19 cellular contexts compared by ENCODE assay signal in genomic region chr13:113825851-113826250, GRCh38. TPM values are rescaled to one million over a fixed set of nuclear protein-coding genes. Genes with fewer than 3 reads are reported as not detected.
DNase-seq lines count a peak whose midpoint lies in the region; ATAC-seq and TF ChIP-seq lines count a peak whose summit lies in the region.
"Had no signal": no experiment of that assay in that cellular context is flagged by ENCODE, and none has a peak within 500 bp of the region (broad histone marks: within the 10 kb centered on the region; RNA-seq: fewer than 3 reads in every experiment).

No MANE protein-coding gene starts in this region.

- no peak overlapping the region for H3K18ac ChIP-seq in IMR-90 (ENCODE audit: low read depth, low read length)

- DNase-seq in AG04450 (ENCODE audit: low read depth, low spot score), result no peak
- no peak for DNase-seq in IMR-90
- DNase-seq in endothelial cell (ENCODE audit: low spot score), result no peak
- DNase-seq in neural progenitor cell (ENCODE audit: low spot score), result no peak
- DNase-seq in UCSD-AML1 (lab: John Stamatoyannopoulos, UW; ENCODE audit: unreplicated experiment), result no peak
- DNase-seq in hepatocyte (ENCODE audit: low spot score), result no peak
- DNase-seq: Calu3; CD8-positive, alpha-beta T cell; GF-D8; KG1; NCI-H1417; NCI-H187 treated with DMSO at 0.1 percent for 48 hours; NCI-H226; NCI-H524; NCI-H82; OCI-M1 had no signal

- H4K91ac ChIP-seq in IMR-90 (ENCODE audit: insufficient read depth, low read depth, low read length), result no peak overlapping the region

- intact Hi-C loops in IMR-90 (cut with micrococcal nuclease), result no loop called here

- H3K27me3 ChIP-seq in AG04450 (ENCODE audit: control insufficient read depth, insufficient read depth, low read length) (no peaks in the 10 kb centered on the region), IMR-90 (ENCODE audit: control insufficient read depth, insufficient read depth, low read length) (no peaks in the 10 kb centered on the region), neural progenitor cell (no peaks in the 10 kb centered on the region), hepatocyte (no peaks in the 10 kb centered on the region)
- H3K27me3 ChIP-seq: BLaER1 treated with 17β-estradiol and CSF1 and Interleukin-3, amounts not matched to agents 10 nM and 100 nM had no signal

- TF ChIP-seq RAD21 in IMR-90 (IDR thresholded peaks at IDR 0.05; ENCODE audit: low read length), result no peak

- no peak for TF ChIP-seq POLR2A in IMR-90 (IDR thresholded peaks at IDR 0.05; ENCODE audit: low read depth, low read length)

- H3K9me3 Mint-ChIP-seq in endothelial cell (ENCODE audit: unreplicated experiment) (no peaks in the 10 kb centered on the region), neural progenitor cell (no peaks in the 10 kb centered on the region)
- H3K9me3 Mint-ChIP-seq: CD8-positive, alpha-beta T cell had no signal

- H3K56ac ChIP-seq in IMR-90 (ENCODE audit: extremely low read depth, insufficient read depth, low read length), result no peak overlapping the region

- no peak overlapping the region for H2AFZ ChIP-seq in IMR-90 (replicated peaks; ENCODE audit: low read length, poor library complexity)
- H2AFZ ChIP-seq in neural progenitor cell (replicated peaks), result no peak overlapping the region
- no peak overlapping the region for H2AFZ ChIP-seq in hepatocyte

- no peaks in the 10 kb centered on the region for H3K9me2 ChIP-seq in hepatocyte (replicated peaks; ENCODE audit: insufficient read depth)

- H4K8ac ChIP-seq in IMR-90 (ENCODE audit: low read depth in 2 of 2, low read length in 2 of 2), result no peak overlapping the region; a peak in 1 of 4 replicates

- TF ChIP-seq CTCF in AG04450 (IDR thresholded peaks at IDR 0.05; ENCODE audit: low read depth, low read length) (no peak), IMR-90 (conservative IDR thresholded peaks at IDR 0.05; ENCODE audit: low read depth, low read length) (no peak), endothelial cell (IDR thresholded peaks at IDR 0.05; ENCODE audit: unreplicated experiment) (no peak), neural progenitor cell (IDR thresholded peaks at IDR 0.05) (no peak), hepatocyte (IDR thresholded peaks at IDR 0.05; ENCODE audit: poor library complexity) (no peak)

- BruUV-seq in IMR-90 (replicated peaks; lab: Mats Ljungman, UMichigan), result no TSS peak

- H3K36me3 Mint-ChIP-seq in endothelial cell (ENCODE audit: low read depth, unreplicated experiment), result peaks cover 16% of the 10 kb centered on the region
- H3K36me3 Mint-ChIP-seq in neural progenitor cell, result peaks cover 12% of the 10 kb centered on the region

- peaks cover 25% of the 10 kb centered on the region for H3K27me3 Mint-ChIP-seq in endothelial cell (ENCODE audit: unreplicated experiment)
- H3K27me3 Mint-ChIP-seq in neural progenitor cell (ENCODE audit: insufficient read depth, low read depth), result peaks cover 2% of the 10 kb centered on the region

- WGBS in IMR-90 (ENCODE audit: extremely low coverage in 2 of 2, insufficient read length in 1 of 2), 2 experiments, result 93% methylated on average over 3 of the region's 16 CpGs; no CpG with 5 or more reads in 1 of the 2 experiments
- WGBS in hepatocyte (ENCODE audit: low lambda C conversion rate, missing lambda C conversion rate), result 87% methylated on average over 16 of the region's 16 CpGs

- H3K9me1 ChIP-seq in IMR-90 (ENCODE audit: insufficient read depth, low read length), result peaks cover 19% of the 10 kb centered on the region; the same call in 1 of the 2 replicates

- H3K9me3 ChIP-seq in AG04450 (ENCODE audit: control insufficient read depth, insufficient read depth, low read length), result no peaks in the 10 kb centered on the region; the same call in 1 of the 2 replicates
- H3K9me3 ChIP-seq in IMR-90 (ENCODE audit: control insufficient read depth, insufficient read depth, low read length), result no peaks in the 10 kb centered on the region
- H3K9me3 ChIP-seq in neural progenitor cell (ENCODE audit: low read depth), result no peaks in the 10 kb centered on the region
- H3K9me3 ChIP-seq in hepatocyte (ENCODE audit: low read depth), result no peaks in the 10 kb centered on the region

- peak overlapping the region; percentile 78 for H2BK5ac ChIP-seq in IMR-90 (ENCODE audit: low read depth, low read length, poor library complexity, severe bottlenecking)

- H3K23ac ChIP-seq in IMR-90 (ENCODE audit: low read depth, low read length), result no peak overlapping the region

- CTCF ChIA-PET in AG04450 (lab: Charles Lee) (no interaction called here), IMR-90 (lab: Yijun Ruan, JAX) (no interaction called here)

- no peak overlapping the region for H2BK15ac ChIP-seq in IMR-90 (ENCODE audit: low read depth, low read length)

- no peak overlapping the region for H3K4ac ChIP-seq in IMR-90 (ENCODE audit: low read depth, low read length)

- POLR2A ChIA-PET in AG04450 (lab: Yijun Ruan, JAX), result interaction anchor here (0.7 kb wide), 1 partner anchor 189 kb away, joined by 4 read pairs; no protein-coding TSS in a partner anchor
- POLR2A ChIA-PET in IMR-90 (lab: Charles Lee; ENCODE audit: unreplicated experiment), result no interaction called here

- no peak overlapping the region for H3K14ac ChIP-seq in IMR-90 (replicated peaks; ENCODE audit: low read depth, low read length)

- H2AK5ac ChIP-seq in IMR-90 (ENCODE audit: low read depth, low read length), result no peak overlapping the region

- H3K79me2 ChIP-seq in neural progenitor cell (ENCODE audit: low read depth) (no peaks in the 10 kb centered on the region), hepatocyte (no peaks in the 10 kb centered on the region)

- H3K4me1 ChIP-seq in IMR-90 (ENCODE audit: control insufficient read depth, insufficient read depth, low read length) (peaks cover 13% of the 10 kb centered on the region), neural progenitor cell (no peaks in the 10 kb centered on the region), hepatocyte (ENCODE audit: insufficient read depth) (peaks cover 9% of the 10 kb centered on the region)

- dilution Hi-C loops in IMR-90 (cut with HindIII; ENCODE audit: low sequenced_read_pairs, unreplicated experiment), result no loop called here

- H3K4me3 Mint-ChIP-seq in endothelial cell (ENCODE audit: unreplicated experiment), result peak overlapping the region; percentile 62
- no peak overlapping the region for H3K4me3 Mint-ChIP-seq in neural progenitor cell
- H3K4me3 Mint-ChIP-seq: CD8-positive, alpha-beta T cell had no signal

- no peak overlapping the region for H2AK9ac ChIP-seq in IMR-90 (replicated peaks; ENCODE audit: low read depth, low read length, poor library complexity)

- H4K20me1 ChIP-seq in IMR-90 (ENCODE audit: insufficient read depth, low read length) (peaks cover 44% of the 10 kb centered on the region), neural progenitor cell (ENCODE audit: low read depth) (no peaks in the 10 kb centered on the region), hepatocyte (ENCODE audit: insufficient read depth, poor library complexity, severe bottlenecking) (no peaks in the 10 kb centered on the region)

- peaks cover 19 to 69% of the 10 kb centered on the region in 2 experiments; a peak in 3 of 4 replicates for H3K79me1 ChIP-seq in IMR-90 (ENCODE audit: low read depth in 1 of 2, low read length in 2 of 2)

- H3F3A ChIP-seq in neural progenitor cell (ENCODE audit: low read depth), result no peaks in the 10 kb centered on the region

- H4K5ac ChIP-seq in IMR-90 (ENCODE audit: low read depth, low read length), result no peak overlapping the region

- H3K4me3 ChIP-seq in AG04450 (ENCODE audit: low read depth, low read length) (no peak overlapping the region), IMR-90 (ENCODE audit: insufficient read depth, low read depth, low read length) (no peak overlapping the region), neural progenitor cell (no peak overlapping the region), hepatocyte (no peak overlapping the region)
- H3K4me3 ChIP-seq: BLaER1 treated with 17β-estradiol and CSF1 and Interleukin-3, amounts not matched to agents 10 nM and 100 nM had no signal

- no peak overlapping the region for H3K9ac ChIP-seq in IMR-90 (ENCODE audit: low read depth, low read length)
- H3K9ac ChIP-seq in neural progenitor cell, result no peak overlapping the region
- H3K9ac ChIP-seq: BLaER1 treated with 17β-estradiol and CSF1 and Interleukin-3, amounts not matched to agents 10 nM and 100 nM had no signal

- peak overlapping the region; percentile 11 for H3K27ac ChIP-seq in AG04450 (ENCODE audit: low read depth, low read length)
- no peak overlapping the region for H3K27ac ChIP-seq in IMR-90 (ENCODE audit: insufficient read depth, low read length)
- no peak overlapping the region for H3K27ac ChIP-seq in neural progenitor cell
- no peak overlapping the region for H3K27ac ChIP-seq in hepatocyte
- H3K27ac ChIP-seq: BLaER1 treated with 17β-estradiol and CSF1 and Interleukin-3, amounts not matched to agents 10 nM and 100 nM had no signal

- ATAC-seq in IMR-90 (ENCODE audit: low read depth) (no peak), GM19463 (IDR thresholded peaks at IDR 0.05; ENCODE audit: unreplicated experiment) (no peak)
- ATAC-seq: CD8-positive, alpha-beta T cell; HepG2 had no signal

- peaks cover 63% of the 10 kb centered on the region for H3K36me3 ChIP-seq in IMR-90 (ENCODE audit: control insufficient read depth, insufficient read depth, low read length)
- no peaks in the 10 kb centered on the region for H3K36me3 ChIP-seq in neural progenitor cell
- H3K36me3 ChIP-seq in hepatocyte (replicated peaks; ENCODE audit: insufficient read depth, low read depth), result no peaks in the 10 kb centered on the region

- H2BK20ac ChIP-seq in IMR-90 (ENCODE audit: low read depth, low read length), result no peak overlapping the region

- H3K27ac Mint-ChIP-seq in endothelial cell (ENCODE audit: unreplicated experiment) (peak overlapping the region; percentile 74), neural progenitor cell (peak overlapping the region; percentile 50)
- H3K27ac Mint-ChIP-seq: CD8-positive, alpha-beta T cell had no signal

- in situ Hi-C loops in IMR-90 (cut with MboI; ENCODE audit: low sequenced_read_pairs), result no loop called here

- H2BK120ac ChIP-seq in IMR-90 (ENCODE audit: low read depth, low read length), result no peak overlapping the region

- no peak overlapping the region for H3K4me2 ChIP-seq in IMR-90 (ENCODE audit: low read depth, low read length)
- H3K4me2 ChIP-seq in neural progenitor cell, result no peak overlapping the region
- H3K4me2 ChIP-seq in hepatocyte, result no peak overlapping the region
- H3K4me2 ChIP-seq: BLaER1 treated with 17β-estradiol and CSF1 and Interleukin-3, amounts not matched to agents 10 nM and 100 nM had no signal

- peaks cover 6% of the 10 kb centered on the region for H3K4me1 Mint-ChIP-seq in endothelial cell (ENCODE audit: unreplicated experiment)
- H3K4me1 Mint-ChIP-seq in neural progenitor cell, result peaks cover 13% of the 10 kb centered on the region

RNA-seq across cellular contexts. Expression of gene GAS6, which starts 38.0 kb away (rescaled TPM):
- polyA plus RNA-seq in AG04450 (2011; rRNA removed) (356 and 455 TPM in 2 replicates), IMR-90 (2012; rRNA removed) (795 and 823 TPM in 2 replicates), hepatocyte (146 and 163 TPM in 2 replicates)
- 131 and 182 TPM in 2 replicates for polyA minus RNA-seq in AG04450 (2011; rRNA and poly(A)+ RNA removed)
- total RNA-seq in IMR-90 (2012; rRNA removed) (212 and 220 TPM in 2 replicates), endothelial cell (ENCODE audit: unreplicated experiment) (19.8 TPM), neural progenitor cell (ENCODE audit: low replicate concordance) (12.8 and 31.7 TPM in 2 replicates), hepatocyte (62.5 and 70.0 TPM in 2 replicates)
- 1,010 and 1,498 TPM in 2 replicates for polyA plus RNA-seq in IMR-90 (2012; cell fraction: cytosol; rRNA removed)
- 1,145 and 2,216 TPM in 2 replicates for polyA plus RNA-seq in IMR-90 (2012; cell fraction: nucleus; rRNA removed; ENCODE audit: low replicate concordance)
